ENCODE assay signal across 10 cellular contexts in the genomic region with DNA sequence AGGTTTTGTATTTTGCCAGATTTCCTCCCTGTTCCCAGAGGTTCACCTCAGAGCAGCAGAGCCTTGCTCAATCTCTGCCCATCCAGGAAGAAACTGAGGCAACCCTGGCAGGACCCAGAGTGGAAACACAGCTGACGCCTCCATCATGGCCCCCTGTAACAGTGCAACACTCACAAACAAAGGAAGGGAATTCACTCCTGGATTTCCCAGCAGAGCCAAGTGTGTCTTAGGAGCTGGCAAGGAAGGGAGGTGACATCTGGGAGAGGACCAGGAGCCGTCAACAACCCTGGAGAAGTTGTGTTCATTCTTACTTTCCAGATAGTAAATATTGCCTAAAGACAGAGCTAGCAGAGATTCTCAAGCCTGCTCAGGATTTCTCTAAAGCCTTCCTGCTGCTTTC.
DNase-seq lines count a peak whose midpoint lies in the region; ATAC-seq, FAIRE-seq and TF ChIP-seq lines count a peak whose summit lies in the region.
"Had no signal": no experiment of that assay in that cellular context is flagged by ENCODE, and none has a peak within 500 bp of the region (broad histone marks: within the 10 kb centered on the region; RNA-seq: fewer than 3 reads in every experiment).

No MANE protein-coding gene starts in this region.

- no peaks in the 10 kb centered on the region for H3K79me2 ChIP-seq in PC-9 (ENCODE audit: low read depth)
- no peaks in the 10 kb centered on the region for H3K79me2 ChIP-seq in H1 (ENCODE audit: control insufficient read depth in 1 of 2, insufficient read depth in 2 of 2, low read length in 2 of 2)

- no peak for DNase-seq in PC-9
- no peak for DNase-seq in H1 (ENCODE audit: low read depth in 1 of 2, low spot score in 2 of 2)
- DNase-seq in SHP77 (lab: John Stamatoyannopoulos, UW) = no peak
- no peak for DNase-seq in SIG-M5 (lab: John Stamatoyannopoulos, UW)
- no peak for DNase-seq in SK-N-DZ (ENCODE audit: low spot score)
- DNase-seq: DMS79; stimulated activated CD4-positive, alpha-beta T cell treated with anti-CD3 and anti-CD28 coated beads, Interleukin-4, amount 100 ng/mL, for 4 hours had no signal

- H3K36me3 ChIP-seq in BLaER1 = no peaks in the 10 kb centered on the region
- no peaks in the 10 kb centered on the region for H3K36me3 ChIP-seq in PC-9 (ENCODE audit: low read depth)
- no peaks in the 10 kb centered on the region for H3K36me3 ChIP-seq in H1 (ENCODE audit: control insufficient read depth in 2 of 4, insufficient read depth in 4 of 4, low read length in 3 of 4)
- H3K36me3 ChIP-seq in neutrophil = no peaks in the 10 kb centered on the region

- no peak overlapping the region for H2AFZ ChIP-seq in PC-9
- H2AFZ ChIP-seq in H1 (ENCODE audit: low read length) = 0 out of 2 replicates have a peak overlapping the region, but pooled peaks have one; percentile 6

- TF ChIP-seq POLR2A in H1 (IDR thresholded peaks at IDR 0.05; ENCODE audit: control extremely low read depth in 1 of 2, low read depth in 2 of 2, low read length in 2 of 2) = no peak

- H2BK15ac ChIP-seq in H1 (ENCODE audit: low read length) = peak overlapping the region; percentile 10; the same call in 1 of the 2 replicates

- H3F3A ChIP-seq in PC-9 (ENCODE audit: insufficient read depth, low read depth) = peaks cover 70% of the 10 kb centered on the region

- H2BK120ac ChIP-seq in H1 (replicated peaks; ENCODE audit: low read depth, low read length) = peak overlapping the region; percentile 2

- peak overlapping the region; percentile 24 for H3K4ac ChIP-seq in H1 (replicated peaks; ENCODE audit: insufficient read length, low read depth, low read length)

- no peaks in the 10 kb centered on the region for H3K79me1 ChIP-seq in H1 (ENCODE audit: low read depth, low read length)

- ATAC-seq in HG03039 (IDR thresholded peaks at IDR 0.05; ENCODE audit: unreplicated experiment) = no peak

- H3K27me3 ChIP-seq in BLaER1 (no peaks in the 10 kb centered on the region), PC-9 (ENCODE audit: insufficient read depth, low read depth) (no peaks in the 10 kb centered on the region), H1 (replicated peaks in 1 of 4; ENCODE audit: control insufficient read depth in 3 of 4, extremely low read depth in 1 of 4, insufficient read depth in 3 of 4, low read length in 3 of 4) (no peaks in the 10 kb centered on the region), neutrophil (no peaks in the 10 kb centered on the region)

- H4K5ac ChIP-seq in H1 (ENCODE audit: insufficient read length, low read depth, low read length) = peak overlapping the region; percentile 68

- BruUV-seq in PC-9 (replicated peaks; lab: Mats Ljungman, UMichigan) = no TSS peak

- H3K27ac ChIP-seq in BLaER1 (peak overlapping the region; percentile 71; the same call in 1 of the 2 replicates), PC-9 (peak overlapping the region; percentile 90), H1 (ENCODE audit: low read depth, low read length) (peak overlapping the region; percentile 53), neutrophil (peak overlapping the region; percentile 97)

- H4K8ac ChIP-seq in H1 (ENCODE audit: extremely low read depth, insufficient read depth, low read length) = peak overlapping the region; percentile 79; the same call in 1 of the 2 replicates

- no peak overlapping the region for H3K56ac ChIP-seq in H1 (replicated peaks; ENCODE audit: insufficient read length, low read depth, low read length)

- peak overlapping the region; percentile 98 for H3K18ac ChIP-seq in H1 (ENCODE audit: extremely low read depth, low read length)

- H3K9me3 ChIP-seq in BLaER1 = no peaks in the 10 kb centered on the region
- no peaks in the 10 kb centered on the region for H3K9me3 ChIP-seq in PC-9 (ENCODE audit: insufficient read depth, low read depth)
- no peaks in the 10 kb centered on the region for H3K9me3 ChIP-seq in H1 (ENCODE audit: insufficient read depth in 2 of 2, low read depth in 1 of 2, low read length in 1 of 2)
- no peaks in the 10 kb centered on the region for H3K9me3 ChIP-seq in neutrophil

- intact Hi-C loops in PC-9 (cut with micrococcal nuclease; ENCODE audit: unreplicated experiment) = loop anchor here (5.0 kb wide), 2 partner anchors 368 to 1502 kb away; partner anchors contain the start of genes GSTZ1 and POMT2

- H4K20me1 ChIP-seq in BLaER1 (peaks cover 5% of the 10 kb centered on the region; the same call in 1 of the 2 replicates), PC-9 (ENCODE audit: insufficient read depth) (no peaks in the 10 kb centered on the region), H1 (replicated peaks in 1 of 2; ENCODE audit: control insufficient read depth in 1 of 2, insufficient read depth in 2 of 2, low read length in 2 of 2) (no peaks in the 10 kb centered on the region)

- H3K4me2 ChIP-seq in BLaER1 (peak overlapping the region; percentile 93), PC-9 (peak overlapping the region; percentile 77), H1 (ENCODE audit: insufficient read depth in 1 of 2, low read depth in 2 of 2, low read length in 2 of 2) (peak overlapping the region in 1 of 2 experiments; percentile 74; a peak in 2 of 4 replicates)

- H3K4me1 ChIP-seq in BLaER1 (peaks cover 81% of the 10 kb centered on the region), PC-9 (replicated peaks; ENCODE audit: insufficient read depth) (peaks cover 98% of the 10 kb centered on the region), H1 (replicated peaks in 1 of 4; ENCODE audit: control insufficient read depth in 3 of 4, insufficient read depth in 4 of 4, low read length in 3 of 4) (peaks cover 29 to 43% (median 32%) of the 10 kb centered on the region in 4 experiments), neutrophil (ENCODE audit: control insufficient read depth in 1 of 2, insufficient read depth in 1 of 2, low read depth in 1 of 2, low read length in 1 of 2) (peaks cover 56 to 58% of the 10 kb centered on the region in 2 experiments)

- TF ChIP-seq EP300 in H1 (IDR thresholded peaks at IDR 0.05; ENCODE audit: borderline replicate concordance in 1 of 2, low read depth in 2 of 2, low read length in 2 of 2) = no peak

- H2BK12ac ChIP-seq in H1 (ENCODE audit: low read depth, low read length) = peak overlapping the region; percentile 70

- peak overlapping the region; percentile 86 for H2BK5ac ChIP-seq in H1 (ENCODE audit: low read depth, low read length)

- no peak overlapping the region for H3K4me3 ChIP-seq in BLaER1
- H3K4me3 ChIP-seq in PC-9 = no peak overlapping the region
- H3K4me3 ChIP-seq in H1 (ENCODE audit: extremely low read depth in 1 of 4, insufficient read depth in 2 of 4, low read depth in 3 of 4, low read length in 4 of 4) = no peak overlapping the region
- no peak overlapping the region for H3K4me3 ChIP-seq in neutrophil (ENCODE audit: low read depth in 1 of 2, low read length in 1 of 2)

- TF ChIP-seq RAD21 in H1 (IDR thresholded peaks at IDR 0.05 in 1 of 2, conservative IDR thresholded peaks at IDR 0.05 in 1 of 2; ENCODE audit: low read depth in 2 of 2, low read length in 2 of 2) = no peak

- no peak overlapping the region for H3K23ac ChIP-seq in H1 (ENCODE audit: insufficient read length)

- H2BK20ac ChIP-seq in H1 (ENCODE audit: low read length) = peak overlapping the region; percentile 53; the same call in 1 of the 2 replicates

- no peaks in the 10 kb centered on the region for H3K9me2 ChIP-seq in PC-9 (ENCODE audit: insufficient read depth)

- WGBS in H1 (ENCODE audit: extremely low coverage in 1 of 2, insufficient coverage in 1 of 2, insufficient read length in 1 of 2, insufficient replicate concordance in 2 of 2, low coverage in 1 of 2, low lambda C conversion rate in 2 of 2, missing lambda C conversion rate in 1 of 2), 2 experiments = 88% methylated on average over 2 of the region's 2 CpGs; no CpG with 5 or more reads in 1 of the 2 experiments

- no peak overlapping the region for H3K14ac ChIP-seq in H1 (ENCODE audit: insufficient read length)

- POLR2A ChIA-PET in PC-9 (lab: Charles Lee; ENCODE audit: unreplicated experiment) = interaction anchor here (0.6 to 0.7 kb wide), 4 partner anchors 41 to 254 kb away, joined by 3 to 9 read pairs (median 6); no protein-coding TSS in a partner anchor
- POLR2A ChIA-PET in H1 (lab: Charles Lee; ENCODE audit: partially characterized antibody) = interaction anchor here (0.8 to 5.3 kb wide), 11 partner anchors 13 to 130 kb away, joined by 3 to 29 read pairs (median 5); no protein-coding TSS in a partner anchor

- TF ChIP-seq CTCF in PC-9 (conservative IDR thresholded peaks at IDR 0.05) (no peak), H1 (IDR thresholded peaks at IDR 0.05; ENCODE audit: control extremely low read depth in 1 of 3, insufficient read depth in 1 of 3, low read depth in 1 of 3, low read length in 3 of 3) (no peak), neutrophil (IDR thresholded peaks at IDR 0.05) (no peak)

- no peak for FAIRE-seq in H1 (lab: Jason Lieb, UNC)

- H3K9ac ChIP-seq in BLaER1 (no peak overlapping the region), H1 (replicated peaks in 1 of 4; ENCODE audit: extremely low read depth in 1 of 4, low read depth in 3 of 4, low read length in 3 of 4) (peak overlapping the region in 1 of 4 experiments; percentile 39; a peak in 3 of 7 replicates)

- CTCF ChIA-PET in PC-9 (lab: Charles Lee) = interaction anchor here (0.6 to 1.2 kb wide), 2 partner anchors 17 to 37 kb away, joined by 3 read pairs; no protein-coding TSS in a partner anchor
- CTCF ChIA-PET in H1 (lab: Charles Lee; ENCODE audit: partially characterized antibody) = interaction anchor here (0.8 to 5.6 kb wide), 18 partner anchors 13 to 116 kb away, joined by 3 to 108 read pairs (median 6); no protein-coding TSS in a partner anchor

- peak overlapping the region; percentile 79 for H2AK5ac ChIP-seq in H1 (ENCODE audit: low read depth, low read length)

- peak overlapping the region; percentile 95 for H4K91ac ChIP-seq in H1 (replicated peaks; ENCODE audit: insufficient read length, low read length)

- H3K23me2 ChIP-seq in H1 (ENCODE audit: low read depth, low read length) = peaks cover 3% of the 10 kb centered on the region
